ENCODE assay signal across 7 cellular contexts in the genomic region with DNA sequence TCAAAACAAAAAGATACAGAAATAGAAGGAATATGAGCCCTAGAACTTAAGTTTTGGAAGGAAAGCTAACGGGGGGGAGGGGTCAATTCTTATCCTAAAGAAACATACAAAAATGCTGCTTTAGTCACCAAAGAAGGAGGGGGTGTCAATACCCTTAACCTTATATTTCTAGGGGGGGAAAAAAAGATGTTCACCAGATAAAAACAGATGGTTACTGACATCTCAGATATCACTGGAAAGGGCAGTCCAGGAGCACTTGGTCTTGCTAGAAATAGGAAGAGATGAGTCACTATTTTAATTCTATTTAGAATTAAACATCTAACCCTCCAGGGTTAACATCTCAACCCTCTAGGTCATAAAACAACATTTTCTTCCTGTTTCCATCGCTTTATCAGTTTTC. TPM values are rescaled to one million over a fixed set of nuclear protein-coding genes. Genes with fewer than 3 reads are reported as not detected.
DNase-seq lines count a peak whose midpoint lies in the region; ATAC-seq and TF ChIP-seq lines count a peak whose summit lies in the region.

No MANE protein-coding gene starts in this region.

- intact Hi-C loops in spleen (cut with DNase I; ENCODE audit: low total_unique reads) = no loop called here

- H3K4me3 Mint-ChIP-seq in glutamatergic neuron (ENCODE audit: unreplicated experiment) = peak overlapping the region; percentile 99

- H3K4me1 Mint-ChIP-seq in glutamatergic neuron (ENCODE audit: low read depth, unreplicated experiment) = peaks cover 13% of the 10 kb centered on the region

- 35 to 47% (median 40%) methylated on average over 2 of the region's 2 CpGs for WGBS in spleen, 5 donors

- H3K27me3 Mint-ChIP-seq in glutamatergic neuron (ENCODE audit: unreplicated experiment) = peaks cover 2% of the 10 kb centered on the region

- TF ChIP-seq CTCF in HFF-Myc (IDR thresholded peaks at IDR 0.05; ENCODE audit: low read depth, low read length, missing control alignments) (no peak), VCaP (conservative IDR thresholded peaks at IDR 0.05) (no peak), glutamatergic neuron (IDR thresholded peaks at IDR 0.05; ENCODE audit: partially characterized antibody, unreplicated experiment) (no peak), spleen (IDR thresholded peaks at IDR 0.05 in 8 of 11, conservative IDR thresholded peaks at IDR 0.05 in 3 of 11) (no peak)

- TF ChIP-seq POLR2A in spleen (IDR thresholded peaks at IDR 0.05) = no peak

- ATAC-seq in HG02981 (IDR thresholded peaks at IDR 0.05; ENCODE audit: unreplicated experiment) (no peak), HG02642 (IDR thresholded peaks at IDR 0.05; ENCODE audit: poor library complexity, unreplicated experiment) (no peak)

- DNase-seq in HFF-Myc (ENCODE audit: extremely low read depth, low read depth) (no peak), glutamatergic neuron (no peak), spleen (no peak), T-helper 9 cell (no peak)

- H3K27ac Mint-ChIP-seq in glutamatergic neuron (ENCODE audit: unreplicated experiment) = peak overlapping the region; percentile 6

- no peaks in the 10 kb centered on the region for H3K9me3 ChIP-seq in spleen

- H3K27ac ChIP-seq in VCaP (peak overlapping the region; percentile 95), spleen (peak overlapping the region; percentile 77 to 100 (median 96))

- H3K4me3 ChIP-seq in HFF-Myc (replicated peaks; ENCODE audit: low read depth, low read length) (peak overlapping the region; percentile 74), spleen (peak overlapping the region in 7 of 8 donors; percentile 76 to 96 (median 92))

- peaks cover 18 to 75% (median 64%) of the 10 kb centered on the region in 6 donors for H3K4me1 ChIP-seq in spleen

- peaks cover 4% of the 10 kb centered on the region for H3K9me3 Mint-ChIP-seq in glutamatergic neuron (ENCODE audit: unreplicated experiment)

- H3K36me3 ChIP-seq in spleen = peaks cover 4 to 26% (median 16%) of the 10 kb centered on the region in 6 donors

- no peaks in the 10 kb centered on the region for H3K27me3 ChIP-seq in spleen (replicated peaks in 1 of 7)

- H3K36me3 Mint-ChIP-seq in glutamatergic neuron (ENCODE audit: unreplicated experiment) = no peaks in the 10 kb centered on the region

RNA-seq across cellular contexts. Expression of a gene that starts 1.7 kb away (rescaled TPM):
- 51.6 TPM for total RNA-seq in glutamatergic neuron (ENCODE audit: unreplicated experiment)
- total RNA-seq in spleen = 100 to 1,000 TPM in 3 of 7 donors, 10 to 100 TPM in 4; 72.5 to 123 (median 93.0) TPM
- polyA plus RNA-seq in spleen = 10 to 100 TPM; 35.4 to 46.5 (median 35.8) TPM

RNA-seq across cellular contexts. Expression of a gene that starts 19.5 kb away (rescaled TPM):
- total RNA-seq in glutamatergic neuron (ENCODE audit: unreplicated experiment) = 81.8 TPM
- total RNA-seq in spleen = 10 to 100 TPM; 51.1 to 71.3 (median 60.7) TPM
- polyA plus RNA-seq in spleen = 100 to 1,000 TPM in 1 of 3 donors, 10 to 100 TPM in 2; 66.3 to 108 (median 89.3) TPM

RNA-seq across cellular contexts. Expression of a gene that starts 19.7 kb away (rescaled TPM):
- 12.6 TPM for total RNA-seq in glutamatergic neuron (ENCODE audit: unreplicated experiment)
- total RNA-seq in spleen = 10 to 100 TPM in 3 of 7 donors, 1 to 10 TPM in 4; 8.7 to 12.8 (median 9.9) TPM
- 10 to 100 TPM; 13.7 to 26.2 (median 25.1) TPM for polyA plus RNA-seq in spleen

RNA-seq across cellular contexts. Expression of a gene that starts 34.1 kb away (rescaled TPM):
- 25.8 TPM for total RNA-seq in glutamatergic neuron (ENCODE audit: unreplicated experiment)
- 10 to 100 TPM; 34.9 to 67.3 (median 47.9) TPM for total RNA-seq in spleen
- 10 to 100 TPM; 20.4 to 37.6 (median 35.0) TPM for polyA plus RNA-seq in spleen
